ENCODE assay signal across 21 cellular contexts in the genomic region with DNA sequence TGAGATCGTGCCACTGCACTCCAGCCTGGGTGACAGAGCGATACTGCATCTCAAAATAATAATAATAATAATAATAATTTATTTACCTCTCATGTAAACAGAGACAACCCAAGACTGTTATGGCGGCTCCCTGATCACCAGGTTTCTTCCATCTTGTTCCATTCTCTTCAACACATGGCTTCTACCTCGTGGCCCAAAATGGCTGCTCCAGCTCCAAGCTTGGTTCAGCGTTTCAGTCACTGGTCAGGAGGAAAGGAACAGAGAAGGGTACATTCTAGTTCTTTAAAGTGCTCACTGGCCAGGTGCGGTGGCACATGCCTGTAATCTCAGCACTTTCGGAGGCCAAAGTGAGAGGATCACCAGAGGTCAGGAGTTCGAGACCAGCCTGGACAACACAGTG. TPM values are rescaled to one million over a fixed set of nuclear protein-coding genes. Genes with fewer than 3 reads are reported as not detected.
DNase-seq lines count a peak whose midpoint lies in the region; ATAC-seq and TF ChIP-seq lines count a peak whose summit lies in the region.
"Had no signal": no experiment of that assay in that cellular context is flagged by ENCODE, and none has a peak within 500 bp of the region (broad histone marks: within the 10 kb centered on the region; RNA-seq: fewer than 3 reads in every experiment).

No MANE protein-coding gene starts in this region.

- no peaks in the 10 kb centered on the region for H3K36me3 ChIP-seq in CD8-positive, alpha-beta memory T cell (ENCODE audit: insufficient read depth, low read length)
- H3K36me3 ChIP-seq in PC-9 (ENCODE audit: low read depth) (no peaks in the 10 kb centered on the region), Caco-2 (ENCODE audit: control insufficient read depth, insufficient read depth, low read length) (no peaks in the 10 kb centered on the region)
- H3K36me3 ChIP-seq: BLaER1 had no signal

- CTCF ChIA-PET in activated CD4-positive, alpha-beta T cell treated with anti-CD3 and anti-CD28 coated beads, Interleukin-2, amount 10 ng/mL, durations not matched to agents 7 days and 5 days (lab: Charles Lee): interaction anchor here (0.7 to 4.1 kb wide), 9 partner anchors 10 to 504 kb away, joined by 3 to 19 read pairs (median 4); a partner anchor contains a TSS
- CTCF ChIA-PET in CD8-positive, alpha-beta memory T cell (lab: Charles Lee): interaction anchor here (0.7 to 9.4 kb wide), 23 partner anchors 8 to 254 kb away, joined by 3 to 120 read pairs (median 8); a partner anchor contains a TSS
- CTCF ChIA-PET in T-cell (lab: Charles Lee): interaction anchor here (0.6 to 2.9 kb wide), 16 partner anchors 9 to 254 kb away, joined by 3 to 35 read pairs (median 7); no protein-coding TSS in a partner anchor
- CTCF ChIA-PET in PC-9 (lab: Charles Lee): interaction anchor here (0.7 to 1.1 kb wide), 2 partner anchors 84 to 254 kb away, joined by 3 read pairs; no protein-coding TSS in a partner anchor
- CTCF ChIA-PET in Caco-2 (lab: Charles Lee): no interaction called here

- no peaks in the 10 kb centered on the region for H3K27me3 ChIP-seq in CD8-positive, alpha-beta memory T cell (ENCODE audit: insufficient read depth, low read length, poor library complexity, severe bottlenecking)
- H3K27me3 ChIP-seq in PC-9 (ENCODE audit: insufficient read depth, low read depth) (no peaks in the 10 kb centered on the region), Caco-2 (replicated peaks; ENCODE audit: control insufficient read depth, insufficient read depth, low read length) (no peaks in the 10 kb centered on the region)
- H3K27me3 ChIP-seq: BLaER1 had no signal

- POLR2A ChIA-PET in activated CD4-positive, alpha-beta T cell treated with anti-CD3 and anti-CD28 coated beads, Interleukin-2, amount 10 ng/mL, durations not matched to agents 7 days and 5 days (lab: Charles Lee): interaction anchor here (0.6 to 0.8 kb wide), 2 partner anchors 9 to 55 kb away, joined by 3 to 4 read pairs; no protein-coding TSS in a partner anchor
- POLR2A ChIA-PET in CD8-positive, alpha-beta memory T cell (lab: Charles Lee): interaction anchor here (0.9 to 2.4 kb wide), 6 partner anchors 27 to 118 kb away, joined by 3 to 15 read pairs (median 7); a partner anchor contains a TSS
- POLR2A ChIA-PET in T-cell (lab: Charles Lee): interaction anchor here (1.3 to 2.3 kb wide), 3 partner anchors 102 to 113 kb away, joined by 5 to 12 read pairs (median 6); a partner anchor contains a TSS
- POLR2A ChIA-PET in PC-9 (lab: Charles Lee; ENCODE audit: unreplicated experiment): no interaction called here
- POLR2A ChIA-PET in Caco-2 (lab: Charles Lee): no interaction called here

- no peaks in the 10 kb centered on the region for H3K9me2 ChIP-seq in PC-9 (ENCODE audit: insufficient read depth)

- peaks cover 79% of the 10 kb centered on the region for H3K4me1 Mint-ChIP-seq in activated CD4-positive, alpha-beta T cell treated with anti-CD3 and anti-CD28 coated beads, Interleukin-2, amount 10 ng/mL, durations not matched to agents 7 days and 5 days
- H3K4me1 Mint-ChIP-seq in CD8-positive, alpha-beta memory T cell: peaks cover 47 to 76% (median 55%) of the 10 kb centered on the region in 3 donors
- H3K4me1 Mint-ChIP-seq in T-cell (peaks cover 75 to 87% (median 83%) of the 10 kb centered on the region in 3 donors), endothelial cell (ENCODE audit: unreplicated experiment) (peaks cover 60% of the 10 kb centered on the region), Caco-2 (ENCODE audit: low read depth, unreplicated experiment) (peaks cover 18% of the 10 kb centered on the region)

- H2AFZ ChIP-seq in PC-9: no peak overlapping the region

- no peak overlapping the region for H3K4me3 Mint-ChIP-seq in activated CD4-positive, alpha-beta T cell treated with anti-CD3 and anti-CD28 coated beads, Interleukin-2, amount 10 ng/mL, durations not matched to agents 7 days and 5 days
- H3K4me3 Mint-ChIP-seq in CD8-positive, alpha-beta memory T cell: no peak overlapping the region
- peak overlapping the region in 1 of 3 donors; percentile 16 for H3K4me3 Mint-ChIP-seq in T-cell
- no peak overlapping the region for H3K4me3 Mint-ChIP-seq in endothelial cell (ENCODE audit: unreplicated experiment)
- H3K4me3 Mint-ChIP-seq in Caco-2 (ENCODE audit: unreplicated experiment): no peak overlapping the region

- H3K27ac ChIP-seq in CD8-positive, alpha-beta memory T cell (ENCODE audit: low read depth, low read length): no peak overlapping the region
- no peak overlapping the region for H3K27ac ChIP-seq in PC-9
- H3K27ac ChIP-seq: BLaER1 had no signal

- BruUV-seq in PC-9 (replicated peaks; lab: Mats Ljungman, UMichigan): no TSS peak
- no TSS peak for BruUV-seq in Caco-2 (replicated peaks; lab: Mats Ljungman, UMichigan)

- H3K27me3 Mint-ChIP-seq in activated CD4-positive, alpha-beta T cell treated with anti-CD3 and anti-CD28 coated beads, Interleukin-2, amount 10 ng/mL, durations not matched to agents 7 days and 5 days: no peaks in the 10 kb centered on the region
- peaks cover 0 to 2% of the 10 kb centered on the region in 2 donors for H3K27me3 Mint-ChIP-seq in CD8-positive, alpha-beta memory T cell
- H3K27me3 Mint-ChIP-seq in T-cell (no peaks in the 10 kb centered on the region), endothelial cell (ENCODE audit: unreplicated experiment) (peaks cover 17% of the 10 kb centered on the region), Caco-2 (ENCODE audit: insufficient read depth, unreplicated experiment) (no peaks in the 10 kb centered on the region)
- H3K27me3 Mint-ChIP-seq: IgD-negative memory B cell had no signal

- H3K27ac Mint-ChIP-seq in activated CD4-positive, alpha-beta T cell treated with anti-CD3 and anti-CD28 coated beads, Interleukin-2, amount 10 ng/mL, durations not matched to agents 7 days and 5 days: peak overlapping the region; percentile 42
- peak overlapping the region in 6 of 8 donors; percentile 25 to 99 (median 94) for H3K27ac Mint-ChIP-seq in CD8-positive, alpha-beta memory T cell
- H3K27ac Mint-ChIP-seq in T-cell (peak overlapping the region; percentile 97 to 99), endothelial cell (ENCODE audit: unreplicated experiment) (peak overlapping the region; percentile 99), Caco-2 (ENCODE audit: unreplicated experiment) (no peak overlapping the region)

- peaks cover 70% of the 10 kb centered on the region for H3K4me1 ChIP-seq in CD8-positive, alpha-beta memory T cell (ENCODE audit: insufficient read depth, low read length)
- H3K4me1 ChIP-seq in PC-9 (replicated peaks; ENCODE audit: insufficient read depth): peaks cover 39% of the 10 kb centered on the region
- peaks cover 13% of the 10 kb centered on the region for H3K4me1 ChIP-seq in Caco-2

- intact Hi-C loops in PC-9 (cut with micrococcal nuclease; ENCODE audit: unreplicated experiment) (no loop called here), Caco-2 (cut with micrococcal nuclease; ENCODE audit: unreplicated experiment) (no loop called here)

- H3F3A ChIP-seq in PC-9 (ENCODE audit: insufficient read depth, low read depth): peaks cover 12% of the 10 kb centered on the region

- H3K36me3 Mint-ChIP-seq in activated CD4-positive, alpha-beta T cell treated with anti-CD3 and anti-CD28 coated beads, Interleukin-2, amount 10 ng/mL, durations not matched to agents 7 days and 5 days (ENCODE audit: low read depth): peaks cover 4% of the 10 kb centered on the region
- no peaks in the 10 kb centered on the region for H3K36me3 Mint-ChIP-seq in CD8-positive, alpha-beta memory T cell
- H3K36me3 Mint-ChIP-seq in T-cell: no peaks in the 10 kb centered on the region
- no peaks in the 10 kb centered on the region for H3K36me3 Mint-ChIP-seq in endothelial cell (ENCODE audit: low read depth, unreplicated experiment)
- no peaks in the 10 kb centered on the region for H3K36me3 Mint-ChIP-seq in Caco-2 (ENCODE audit: insufficient read depth, unreplicated experiment)

- ATAC-seq in T-cell (replicated peaks in 1 of 4): no peak
- no peak for ATAC-seq in HG02623 (IDR thresholded peaks at IDR 0.05; ENCODE audit: unreplicated experiment)

- H3K4me2 ChIP-seq in PC-9: no peak overlapping the region

- H3K9me3 ChIP-seq in CD8-positive, alpha-beta memory T cell (ENCODE audit: low read length): no peaks in the 10 kb centered on the region
- H3K9me3 ChIP-seq in PC-9 (ENCODE audit: insufficient read depth, low read depth) (no peaks in the 10 kb centered on the region), Caco-2 (no peaks in the 10 kb centered on the region)
- H3K9me3 ChIP-seq: BLaER1 had no signal

- DNase-seq in activated CD4-positive, alpha-beta T cell treated with anti-CD3 and anti-CD28 coated beads, Interleukin-2, amount 10 ng/mL, durations not matched to agents 7 days and 5 days: no peak
- no peak for DNase-seq in activated CD4-positive, alpha-beta T cell treated with anti-CD3 and anti-CD28 coated beads, Interleukin-2, amount 50 U/mL, for 1 hour
- no peak for DNase-seq in CD8-positive, alpha-beta memory T cell
- no peak for DNase-seq in T-cell
- no peak for DNase-seq in endothelial cell (ENCODE audit: low spot score)
- DNase-seq in PC-9: no peak
- no peak for DNase-seq in Caco-2
- DNase-seq: 8988T, COR-L47, DMS153, H7, NCI-H1436, NCI-H2029, NCI-H2171, NCI-H748 treated with DMSO at 0.1 percent for 48 hours had no signal

- H4K20me1 ChIP-seq in PC-9 (ENCODE audit: insufficient read depth): no peaks in the 10 kb centered on the region
- H4K20me1 ChIP-seq: BLaER1 had no signal

- H3K9me3 Mint-ChIP-seq in activated CD4-positive, alpha-beta T cell treated with anti-CD3 and anti-CD28 coated beads, Interleukin-2, amount 10 ng/mL, durations not matched to agents 7 days and 5 days: no peaks in the 10 kb centered on the region
- no peaks in the 10 kb centered on the region for H3K9me3 Mint-ChIP-seq in CD8-positive, alpha-beta memory T cell
- no peaks in the 10 kb centered on the region for H3K9me3 Mint-ChIP-seq in T-cell
- H3K9me3 Mint-ChIP-seq in endothelial cell (ENCODE audit: unreplicated experiment): no peaks in the 10 kb centered on the region
- no peaks in the 10 kb centered on the region for H3K9me3 Mint-ChIP-seq in Caco-2 (ENCODE audit: unreplicated experiment)
- H3K9me3 Mint-ChIP-seq: IgD-negative memory B cell had no signal

- H3K79me2 ChIP-seq in PC-9 (ENCODE audit: low read depth): no peaks in the 10 kb centered on the region

- H3K4me3 ChIP-seq in CD8-positive, alpha-beta memory T cell (ENCODE audit: low read length): no peak overlapping the region
- no peak overlapping the region for H3K4me3 ChIP-seq in PC-9
- H3K4me3 ChIP-seq in Caco-2 (ENCODE audit: low read depth, low read length): no peak overlapping the region
- H3K4me3 ChIP-seq: BLaER1 had no signal

- TF ChIP-seq CTCF in endothelial cell (IDR thresholded peaks at IDR 0.05; ENCODE audit: unreplicated experiment): no peak
- TF ChIP-seq CTCF in PC-9 (conservative IDR thresholded peaks at IDR 0.05): no peak
- no peak for TF ChIP-seq CTCF in Caco-2 (IDR thresholded peaks at IDR 0.05; ENCODE audit: insufficient read depth in 1 of 2, low read depth in 1 of 2, low read length in 1 of 2, severe bottlenecking in 1 of 2, unreplicated experiment in 1 of 2)

RNA-seq across cellular contexts. Expression of a gene that starts 24.9 kb away (rescaled TPM):
- total RNA-seq in activated CD4-positive, alpha-beta T cell treated with anti-CD3 and anti-CD28 coated beads, Interleukin-2, amount 10 ng/mL, durations not matched to agents 7 days and 5 days: not detected
- under 1 TPM in 1 of 2 experiments, not detected in 1; 0.11 TPM for total RNA-seq in CD8-positive, alpha-beta memory T cell
- polyA plus RNA-seq in CD8-positive, alpha-beta memory T cell: 0.14 TPM
- total RNA-seq in T-cell (under 1 TPM in 3 of 5 donors, not detected in 2; 0.10 to 0.23 (median 0.15) TPM), endothelial cell (ENCODE audit: unreplicated experiment) (not detected), PC-9 (2021) (not detected in 2 replicates), Caco-2 (2022) (not detected in 2 replicates)
- total RNA-seq: HT-29, NCI-H460, SK-MEL-5 had no signal
- polyA plus RNA-seq: IgD-negative memory B cell had no signal

Comparison
In these comparisons a context has a peak if more than half of its experiments do, and no peak if none do; other contexts are left out.
1. POLR2A ChIA-PET loops: an anchor here in activated CD4-positive, alpha-beta T cell treated with anti-CD3 and anti-CD28 coated beads, Interleukin-2, amount 10 ng/mL, durations not matched to agents 7 days and 5 days (0.6 to 0.8 kb wide), CD8-positive, alpha-beta memory T cell (0.9 to 2.4 kb wide) and T-cell (1.3 to 2.3 kb wide); none called in PC-9 and Caco-2.